In the genomic region with DNA sequence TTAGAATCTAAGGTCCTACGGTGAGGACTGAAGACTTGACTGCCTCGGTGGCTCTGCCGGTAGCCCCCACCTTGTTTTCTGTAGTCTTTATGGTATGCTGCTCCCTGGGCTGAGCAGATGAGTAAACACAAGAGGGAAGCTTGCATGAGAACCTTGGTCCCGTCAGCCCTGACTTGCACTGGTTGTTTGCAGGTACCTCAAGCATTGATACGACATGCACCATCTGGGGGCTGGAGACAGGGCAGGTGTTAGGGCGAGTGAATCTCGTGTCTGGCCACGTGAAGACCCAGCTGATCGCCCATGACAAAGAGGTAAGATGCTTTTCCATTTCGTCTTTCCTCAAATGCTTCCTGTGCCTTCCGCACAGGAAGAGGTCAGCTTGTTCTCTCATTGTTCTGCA, we compare ENCODE assay signal across 1 cellular context.
TF ChIP-seq lines count a peak whose summit lies in the region.

No MANE protein-coding gene starts in this region.

TF ChIP-seq in HepG2, 621 proteins besides CTCF, POLR2A, EP300 and RAD21 (continued from another document and continues in another):
- TF ChIP-seq, protein P1, sequence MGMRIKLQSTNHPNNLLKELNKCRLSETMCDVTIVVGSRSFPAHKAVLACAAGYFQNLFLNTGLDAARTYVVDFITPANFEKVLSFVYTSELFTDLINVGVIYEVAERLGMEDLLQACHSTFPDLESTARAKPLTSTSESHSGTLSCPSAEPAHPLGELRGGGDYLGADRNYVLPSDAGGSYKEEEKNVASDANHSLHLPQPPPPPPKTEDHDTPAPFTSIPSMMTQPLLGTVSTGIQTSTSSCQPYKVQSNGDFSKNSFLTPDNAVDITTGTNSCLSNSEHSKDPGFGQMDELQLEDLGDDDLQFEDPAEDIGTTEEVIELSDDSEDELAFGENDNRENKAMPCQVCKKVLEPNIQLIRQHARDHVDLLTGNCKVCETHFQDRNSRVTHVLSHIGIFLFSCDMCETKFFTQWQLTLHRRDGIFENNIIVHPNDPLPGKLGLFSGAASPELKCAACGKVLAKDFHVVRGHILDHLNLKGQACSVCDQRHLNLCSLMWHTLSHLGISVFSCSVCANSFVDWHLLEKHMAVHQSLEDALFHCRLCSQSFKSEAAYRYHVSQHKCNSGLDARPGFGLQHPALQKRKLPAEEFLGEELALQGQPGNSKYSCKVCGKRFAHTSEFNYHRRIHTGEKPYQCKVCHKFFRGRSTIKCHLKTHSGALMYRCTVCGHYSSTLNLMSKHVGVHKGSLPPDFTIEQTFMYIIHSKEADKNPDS (CRISPR knock-in tag; IDR thresholded peaks at IDR 0.05) = no peak
- TF ChIP-seq, protein P2, sequence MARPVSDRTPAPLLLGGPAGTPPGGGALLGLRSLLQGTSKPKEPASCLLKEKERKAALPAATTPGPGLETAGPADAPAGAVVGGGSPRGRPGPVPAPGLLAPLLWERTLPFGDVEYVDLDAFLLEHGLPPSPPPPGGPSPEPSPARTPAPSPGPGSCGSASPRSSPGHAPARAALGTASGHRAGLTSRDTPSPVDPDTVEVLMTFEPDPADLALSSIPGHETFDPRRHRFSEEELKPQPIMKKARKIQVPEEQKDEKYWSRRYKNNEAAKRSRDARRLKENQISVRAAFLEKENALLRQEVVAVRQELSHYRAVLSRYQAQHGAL (CRISPR knock-in tag; IDR thresholded peaks at IDR 0.05; ENCODE audit: not compliant biosample characterization) = no peak
- TF ChIP-seq ZNF382 (CRISPR knock-in tag; IDR thresholded peaks at IDR 0.05; ENCODE audit: borderline replicate concordance) (no peak), TBP (CRISPR knock-in tag; IDR thresholded peaks at IDR 0.05) (no peak), MLX (CRISPR knock-in tag; IDR thresholded peaks at IDR 0.05) (peak; percentile 68; the same call in 1 of the 2 replicates), KLF15 (CRISPR knock-in tag; IDR thresholded peaks at IDR 0.05; ENCODE audit: borderline replicate concordance) (no peak), PRPF4 (IDR thresholded peaks at IDR 0.05; ENCODE audit: low read depth, low read length, poor library complexity, severe bottlenecking) (no peak), ZNF549 (CRISPR knock-in tag; IDR thresholded peaks at IDR 0.05) (no peak), MATR3 (CRISPR knock-in tag; IDR thresholded peaks at IDR 0.05) (no peak), PLSCR1 (CRISPR knock-in tag; IDR thresholded peaks at IDR 0.05; ENCODE audit: borderline replicate concordance) (no peak), KMT2A (CRISPR knock-in tag; IDR thresholded peaks at IDR 0.05) (peak; percentile 67; the same call in 1 of the 2 replicates), ZMAT5 (CRISPR knock-in tag; IDR thresholded peaks at IDR 0.05; ENCODE audit: borderline replicate concordance, low read depth) (no peak), FOXA3 (CRISPR knock-in tag; IDR thresholded peaks at IDR 0.05) (peak; percentile 87), NR0B2 (CRISPR knock-in tag; IDR thresholded peaks at IDR 0.05) (no peak), NFE2L2 (IDR thresholded peaks at IDR 0.05; ENCODE audit: low read length) (no peak), ZNF644 (CRISPR knock-in tag; IDR thresholded peaks at IDR 0.05; ENCODE audit: low read depth) (peak; percentile 49; the same call in 1 of the 2 replicates), CREB1 (IDR thresholded peaks at IDR 0.05) (no peak), CREB1 (CRISPR knock-in tag; IDR thresholded peaks at IDR 0.05) (no peak), ZNF580 (CRISPR knock-in tag; IDR thresholded peaks at IDR 0.05; ENCODE audit: borderline replicate concordance, low read depth) (peak; percentile 62; the same call in 1 of the 2 replicates), HHEX (CRISPR knock-in tag; IDR thresholded peaks at IDR 0.05) (no peak), ATF1 (CRISPR knock-in tag; IDR thresholded peaks at IDR 0.05) (no peak), NCOR1 (IDR thresholded peaks at IDR 0.05; ENCODE audit: borderline replicate concordance, low read length) (no peak), ZSCAN12 (CRISPR knock-in tag; IDR thresholded peaks at IDR 0.05) (no peak), RORA (CRISPR knock-in tag; IDR thresholded peaks at IDR 0.05) (no peak), BCLAF1 (IDR thresholded peaks at IDR 0.05) (no peak), PCBP2 (optimal IDR thresholded peaks at IDR 0.05; ENCODE audit: low read depth, low read length, poor library complexity, severe bottlenecking) (no peak), ZNF615 (CRISPR knock-in tag; IDR thresholded peaks at IDR 0.05; ENCODE audit: borderline replicate concordance) (no peak), ZNF788 (CRISPR knock-in tag; IDR thresholded peaks at IDR 0.05; ENCODE audit: borderline replicate concordance) (peak; percentile 33; the same call in 1 of the 2 replicates), NBN (conservative IDR thresholded peaks at IDR 0.05) (no peak), ESRRA (CRISPR knock-in tag; IDR thresholded peaks at IDR 0.05; ENCODE audit: low read depth) (no peak), ARNT2 (CRISPR knock-in tag; IDR thresholded peaks at IDR 0.05; ENCODE audit: low read depth) (no peak), FOXK1 (CRISPR knock-in tag; IDR thresholded peaks at IDR 0.05; ENCODE audit: borderline replicate concordance, low read depth) (peak; percentile 47; the same call in 1 of the 2 replicates), MYNN (CRISPR knock-in tag; IDR thresholded peaks at IDR 0.05; ENCODE audit: low read depth) (no peak), TOE1 (CRISPR knock-in tag; IDR thresholded peaks at IDR 0.05) (no peak), ZNF782 (CRISPR knock-in tag; IDR thresholded peaks at IDR 0.05; ENCODE audit: borderline replicate concordance) (no peak), ZNF160 (CRISPR knock-in tag; IDR thresholded peaks at IDR 0.05) (no peak)
- TF ChIP-seq, protein P3, sequence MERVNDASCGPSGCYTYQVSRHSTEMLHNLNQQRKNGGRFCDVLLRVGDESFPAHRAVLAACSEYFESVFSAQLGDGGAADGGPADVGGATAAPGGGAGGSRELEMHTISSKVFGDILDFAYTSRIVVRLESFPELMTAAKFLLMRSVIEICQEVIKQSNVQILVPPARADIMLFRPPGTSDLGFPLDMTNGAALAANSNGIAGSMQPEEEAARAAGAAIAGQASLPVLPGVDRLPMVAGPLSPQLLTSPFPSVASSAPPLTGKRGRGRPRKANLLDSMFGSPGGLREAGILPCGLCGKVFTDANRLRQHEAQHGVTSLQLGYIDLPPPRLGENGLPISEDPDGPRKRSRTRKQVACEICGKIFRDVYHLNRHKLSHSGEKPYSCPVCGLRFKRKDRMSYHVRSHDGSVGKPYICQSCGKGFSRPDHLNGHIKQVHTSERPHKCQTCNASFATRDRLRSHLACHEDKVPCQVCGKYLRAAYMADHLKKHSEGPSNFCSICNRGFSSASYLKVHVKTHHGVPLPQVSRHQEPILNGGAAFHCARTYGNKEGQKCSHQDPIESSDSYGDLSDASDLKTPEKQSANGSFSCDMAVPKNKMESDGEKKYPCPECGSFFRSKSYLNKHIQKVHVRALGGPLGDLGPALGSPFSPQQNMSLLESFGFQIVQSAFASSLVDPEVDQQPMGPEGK (CRISPR knock-in tag; IDR thresholded peaks at IDR 0.05) = peak; percentile 87
- TF ChIP-seq, protein P4, sequence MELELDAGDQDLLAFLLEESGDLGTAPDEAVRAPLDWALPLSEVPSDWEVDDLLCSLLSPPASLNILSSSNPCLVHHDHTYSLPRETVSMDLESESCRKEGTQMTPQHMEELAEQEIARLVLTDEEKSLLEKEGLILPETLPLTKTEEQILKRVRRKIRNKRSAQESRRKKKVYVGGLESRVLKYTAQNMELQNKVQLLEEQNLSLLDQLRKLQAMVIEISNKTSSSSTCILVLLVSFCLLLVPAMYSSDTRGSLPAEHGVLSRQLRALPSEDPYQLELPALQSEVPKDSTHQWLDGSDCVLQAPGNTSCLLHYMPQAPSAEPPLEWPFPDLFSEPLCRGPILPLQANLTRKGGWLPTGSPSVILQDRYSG (CRISPR knock-in tag; IDR thresholded peaks at IDR 0.05) = no peak
- TF ChIP-seq, protein P5, sequence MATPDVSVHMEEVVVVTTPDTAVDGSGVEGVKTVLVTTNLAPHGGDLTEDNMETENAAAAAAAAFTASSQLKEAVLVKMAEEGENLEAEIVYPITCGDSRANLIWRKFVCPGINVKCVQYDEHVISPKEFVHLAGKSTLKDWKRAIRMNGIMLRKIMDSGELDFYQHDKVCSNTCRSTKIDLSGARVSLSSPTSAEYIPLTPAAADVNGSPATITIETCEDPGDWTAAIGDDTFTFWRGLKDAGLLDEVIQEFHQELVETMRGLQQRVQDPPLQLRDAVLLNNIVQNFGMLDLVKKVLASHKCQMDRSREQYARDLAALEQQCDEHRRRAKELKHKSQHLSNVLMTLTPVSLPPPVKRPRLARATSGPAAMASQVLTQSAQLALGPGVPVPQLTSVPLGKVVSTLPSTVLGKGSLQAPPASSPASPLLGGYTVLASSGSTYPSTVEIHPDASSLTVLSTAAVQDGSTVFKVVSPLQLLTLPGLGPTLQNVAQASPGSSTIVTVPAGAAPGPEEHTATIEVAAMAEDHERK (CRISPR knock-in tag; IDR thresholded peaks at IDR 0.05; ENCODE audit: low read depth) = no peak
- TF ChIP-seq, protein P6, sequence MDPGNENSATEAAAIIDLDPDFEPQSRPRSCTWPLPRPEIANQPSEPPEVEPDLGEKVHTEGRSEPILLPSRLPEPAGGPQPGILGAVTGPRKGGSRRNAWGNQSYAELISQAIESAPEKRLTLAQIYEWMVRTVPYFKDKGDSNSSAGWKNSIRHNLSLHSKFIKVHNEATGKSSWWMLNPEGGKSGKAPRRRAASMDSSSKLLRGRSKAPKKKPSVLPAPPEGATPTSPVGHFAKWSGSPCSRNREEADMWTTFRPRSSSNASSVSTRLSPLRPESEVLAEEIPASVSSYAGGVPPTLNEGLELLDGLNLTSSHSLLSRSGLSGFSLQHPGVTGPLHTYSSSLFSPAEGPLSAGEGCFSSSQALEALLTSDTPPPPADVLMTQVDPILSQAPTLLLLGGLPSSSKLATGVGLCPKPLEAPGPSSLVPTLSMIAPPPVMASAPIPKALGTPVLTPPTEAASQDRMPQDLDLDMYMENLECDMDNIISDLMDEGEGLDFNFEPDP (CRISPR knock-in tag; conservative IDR thresholded peaks at IDR 0.05) = no peak
- TF ChIP-seq, protein P7, sequence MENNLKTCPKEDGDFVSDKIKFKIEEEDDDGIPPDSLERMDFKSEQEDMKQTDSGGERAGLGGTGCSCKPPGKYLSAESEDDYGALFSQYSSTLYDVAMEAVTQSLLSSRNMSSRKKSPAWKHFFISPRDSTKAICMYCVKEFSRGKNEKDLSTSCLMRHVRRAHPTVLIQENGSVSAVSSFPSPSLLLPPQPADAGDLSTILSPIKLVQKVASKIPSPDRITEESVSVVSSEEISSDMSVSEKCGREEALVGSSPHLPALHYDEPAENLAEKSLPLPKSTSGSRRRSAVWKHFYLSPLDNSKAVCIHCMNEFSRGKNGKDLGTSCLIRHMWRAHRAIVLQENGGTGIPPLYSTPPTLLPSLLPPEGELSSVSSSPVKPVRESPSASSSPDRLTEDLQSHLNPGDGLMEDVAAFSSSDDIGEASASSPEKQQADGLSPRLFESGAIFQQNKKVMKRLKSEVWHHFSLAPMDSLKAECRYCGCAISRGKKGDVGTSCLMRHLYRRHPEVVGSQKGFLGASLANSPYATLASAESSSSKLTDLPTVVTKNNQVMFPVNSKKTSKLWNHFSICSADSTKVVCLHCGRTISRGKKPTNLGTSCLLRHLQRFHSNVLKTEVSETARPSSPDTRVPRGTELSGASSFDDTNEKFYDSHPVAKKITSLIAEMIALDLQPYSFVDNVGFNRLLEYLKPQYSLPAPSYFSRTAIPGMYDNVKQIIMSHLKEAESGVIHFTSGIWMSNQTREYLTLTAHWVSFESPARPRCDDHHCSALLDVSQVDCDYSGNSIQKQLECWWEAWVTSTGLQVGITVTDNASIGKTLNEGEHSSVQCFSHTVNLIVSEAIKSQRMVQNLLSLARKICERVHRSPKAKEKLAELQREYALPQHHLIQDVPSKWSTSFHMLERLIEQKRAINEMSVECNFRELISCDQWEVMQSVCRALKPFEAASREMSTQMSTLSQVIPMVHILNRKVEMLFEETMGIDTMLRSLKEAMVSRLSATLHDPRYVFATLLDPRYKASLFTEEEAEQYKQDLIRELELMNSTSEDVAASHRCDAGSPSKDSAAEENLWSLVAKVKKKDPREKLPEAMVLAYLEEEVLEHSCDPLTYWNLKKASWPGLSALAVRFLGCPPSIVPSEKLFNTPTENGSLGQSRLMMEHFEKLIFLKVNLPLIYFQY (CRISPR knock-in tag; IDR thresholded peaks at IDR 0.05; ENCODE audit: borderline replicate concordance) = 0 out of 2 replicates have a peak, but pooled peaks have one; percentile 48
